In the genomic region with DNA sequence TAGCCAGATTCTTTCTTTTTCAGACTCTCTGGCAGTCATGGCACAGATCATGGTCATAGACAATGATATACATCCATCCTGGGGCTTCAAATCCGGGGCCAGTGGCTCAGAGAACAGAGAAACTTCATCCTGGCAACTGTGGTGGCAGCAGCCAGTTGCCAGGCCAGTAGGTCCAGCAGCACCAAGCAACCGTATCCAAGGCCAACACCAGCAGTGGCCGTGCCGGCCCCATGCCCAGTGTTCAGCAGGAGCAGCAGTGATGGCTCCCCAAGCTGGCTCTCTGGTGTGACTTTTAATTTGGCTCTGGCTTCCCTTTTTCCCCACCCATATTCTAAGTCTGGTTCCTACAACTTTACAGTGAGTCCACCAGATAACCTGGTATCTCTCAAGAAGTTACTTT, we compare ENCODE assay signal across 22 cellular contexts.
"Had no signal": no experiment of that assay in that cellular context is flagged by ENCODE, and none has a peak within 500 bp of the region (broad histone marks: within the 10 kb centered on the region; RNA-seq: fewer than 3 reads in every experiment).

No MANE protein-coding gene starts in this region.

- DNase-seq: IMR-90, Kasumi-1, KG1, MV-4-11, NCI-H1048, NCI-H1105, NCI-H1417 treated with DMSO at 0.1 percent for 48 hours, NCI-H146, NCI-H1694 treated with DMSO at 0.1 percent for 48 hours, NCI-H1930, NCI-H2081 treated with DMSO at 0.1 percent for 48 hours, NCI-H2171, NCI-H226, NCI-H446, NCI-H510A, NCI-H524 treated with DMSO at 0.1 percent for 48 hours, NCI-H69, NCI-H774, Right ventricle myocardium superior, RPMI8226, SIG-M5 had no signal

- ATAC-seq: HepG2 had no signal
